Comparison of ENCODE assay signal across 29 cellular contexts in genomic region chr6:47710295-47710694, GRCh38. TPM values are rescaled to one million over a fixed set of nuclear protein-coding genes. Genes with fewer than 3 reads are reported as not detected.
"Had no signal": no experiment of that assay in that cellular context is flagged by ENCODE, and none has a peak within 500 bp of the region (broad histone marks: within the 10 kb centered on the region; RNA-seq: fewer than 3 reads in every experiment).

No MANE protein-coding gene starts in this region.

- H3K27ac ChIP-seq: cardiac muscle cell, SJSA1 had no signal

- H3K9me3 Mint-ChIP-seq: activated naive CD4-positive, alpha-beta T cell treated with anti-CD3 and anti-CD28 coated beads for 36 hours; activated T-cell treated with anti-CD3 and anti-CD28 coated beads, Interleukin-2, amount 50 U/mL, for 4 hours; brain; T-helper 2 cell treated with Interferon-gamma antibody and Interleukin-4, amounts not matched to agents 5 μg/mL and 100 μg/mL, for 36 hours had no signal

- DNase-seq: activated CD4-positive, alpha-beta T cell treated with anti-CD3 and anti-CD28 coated beads for 48 hours; activated CD4-positive, alpha-beta T cell treated with anti-CD3 and anti-CD28 coated beads, Interleukin-2, amount 50 U/mL, for 4 hours; activated CD4-positive, CD25-positive, alpha-beta regulatory T cell treated with anti-CD3 and anti-CD28 coated beads, Interleukin-2, amount 50 U/mL, for 72 hours; activated CD8-positive, alpha-beta memory T cell treated with anti-CD3 and anti-CD28 coated beads, Interleukin-2, amount 10 ng/mL, durations not matched to agents 7 days and 5 days; activated gamma-delta T cell; activated naive CD4-positive, alpha-beta T cell treated with anti-CD3 and anti-CD28 coated beads for 36 hours; activated T-cell treated with anti-CD3 and anti-CD28 coated beads, Interleukin-2, amount 50 U/mL, for 4 hours; amygdala; Kasumi-1; KBM-7; NCI-H1048; NCI-H146; NCI-H187 treated with DMSO at 0.1 percent for 48 hours; NCI-H2107; NCI-H2171 treated with DMSO at 0.1 percent for 48 hours; NCI-H226; NCI-H526; PC-3; SHP77; SW 1271 had no signal

- H3K36me3 ChIP-seq: cardiac muscle cell, SJSA1 had no signal

- ATAC-seq: activated CD8-positive, alpha-beta memory T cell treated with anti-CD3 and anti-CD28 coated beads, Interleukin-2, amount 10 ng/mL, durations not matched to agents 7 days and 5 days; activated T-cell treated with anti-CD3 and anti-CD28 coated beads, Interleukin-2, amount 50 U/mL, for 4 hours; SK-N-SH treated with all-trans-retinoic acid at 6 μM for 48 hours had no signal

- H3K4me1 ChIP-seq: SJSA1 had no signal

- H3K27me3 ChIP-seq: cardiac muscle cell, SJSA1 had no signal

- FAIRE-seq: astrocyte, RCC 7860 had no signal

- H3K4me3 ChIP-seq: cardiac muscle cell, SJSA1 had no signal

- H3K27ac Mint-ChIP-seq: activated CD8-positive, alpha-beta memory T cell treated with anti-CD3 and anti-CD28 coated beads, Interleukin-2, amount 10 ng/mL, durations not matched to agents 7 days and 5 days; activated naive CD4-positive, alpha-beta T cell treated with anti-CD3 and anti-CD28 coated beads for 36 hours; activated naive CD8-positive, alpha-beta T cell; brain; T-helper 2 cell treated with Interferon-gamma antibody and Interleukin-4, amounts not matched to agents 5 μg/mL and 100 μg/mL, for 36 hours had no signal

- H3K4me3 Mint-ChIP-seq: activated CD8-positive, alpha-beta memory T cell treated with anti-CD3 and anti-CD28 coated beads, Interleukin-2, amount 10 ng/mL, durations not matched to agents 7 days and 5 days; activated naive CD4-positive, alpha-beta T cell treated with anti-CD3 and anti-CD28 coated beads for 36 hours; activated naive CD8-positive, alpha-beta T cell; activated T-cell treated with anti-CD3 and anti-CD28 coated beads, Interleukin-2, amount 50 U/mL, for 4 hours; brain; T-helper 2 cell treated with Interferon-gamma antibody and Interleukin-4, amounts not matched to agents 5 μg/mL and 100 μg/mL, for 36 hours had no signal

- H3K4me1 Mint-ChIP-seq: activated CD8-positive, alpha-beta memory T cell treated with anti-CD3 and anti-CD28 coated beads, Interleukin-2, amount 10 ng/mL, durations not matched to agents 7 days and 5 days; brain had no signal

- H3K36me3 Mint-ChIP-seq: activated CD8-positive, alpha-beta memory T cell treated with anti-CD3 and anti-CD28 coated beads, Interleukin-2, amount 10 ng/mL, durations not matched to agents 7 days and 5 days; activated naive CD8-positive, alpha-beta T cell; brain had no signal

RNA-seq across cellular contexts. Expression of gene ADGRF4, which starts 11.9 kb away (rescaled TPM):
- total RNA-seq: activated CD8-positive, alpha-beta memory T cell treated with anti-CD3 and anti-CD28 coated beads, Interleukin-2, amount 10 ng/mL, durations not matched to agents 7 days and 5 days; activated naive CD4-positive, alpha-beta T cell treated with anti-CD3 and anti-CD28 coated beads for 36 hours; activated T-cell treated with anti-CD3 and anti-CD28 coated beads, Interleukin-2, amount 50 U/mL, for 4 hours; cardiac muscle cell; SJSA1; T-helper 1 cell treated with Interleukin-12 subunit alpha and Interleukin-12 subunit beta and Interleukin-4 antibody, amounts not matched to agents 30 ng/mL and 1 ng/mL, for 36 hours had no signal
- polyA plus RNA-seq: cardiac muscle cell had no signal
